23 cellular contexts compared by ENCODE assay signal in the genomic region with DNA sequence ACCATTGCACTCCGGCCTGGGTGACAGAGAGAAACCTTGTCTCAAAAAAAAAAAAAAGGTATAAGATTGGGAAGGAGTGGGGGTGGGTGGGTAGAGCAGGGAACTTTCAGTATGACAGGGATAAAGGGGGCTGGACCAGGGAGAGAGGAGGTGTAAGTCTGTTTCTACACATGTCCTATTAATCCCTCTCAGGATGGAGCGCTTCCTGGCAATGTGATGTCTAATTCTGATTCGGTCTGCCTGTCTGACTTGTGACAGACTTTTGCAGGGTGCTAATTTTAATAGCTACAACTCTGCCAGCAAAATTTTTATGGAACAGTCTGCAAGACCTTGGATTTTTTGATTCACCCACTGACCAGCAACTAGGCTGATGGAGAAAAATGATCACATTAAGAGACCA. TPM values are rescaled to one million over a fixed set of nuclear protein-coding genes. Genes with fewer than 3 reads are reported as not detected.
DNase-seq lines count a peak whose midpoint lies in the region; ATAC-seq and TF ChIP-seq lines count a peak whose summit lies in the region.
"Had no signal": no experiment of that assay in that cellular context is flagged by ENCODE, and none has a peak within 500 bp of the region (broad histone marks: within the 10 kb centered on the region; RNA-seq: fewer than 3 reads in every experiment).

No MANE protein-coding gene starts in this region.

- no peaks in the 10 kb centered on the region for H3K9me2 ChIP-seq in OCI-LY7 (ENCODE audit: insufficient read depth, low read length)

- BruUV-seq in OCI-LY7 (replicated peaks; lab: Mats Ljungman, UMichigan) = no TSS peak

- peaks cover 91% of the 10 kb centered on the region for H3K79me2 ChIP-seq in OCI-LY7 (ENCODE audit: insufficient read depth, low read depth, low read length)

- TF ChIP-seq CTCF in CD4-positive, alpha-beta T cell (IDR thresholded peaks at IDR 0.05) = no peak
- TF ChIP-seq CTCF in OCI-LY7 (conservative IDR thresholded peaks at IDR 0.05; ENCODE audit: low read length) = no peak

- H3K36me3 Mint-ChIP-seq in CD4-positive, alpha-beta T cell (ENCODE audit: low read depth) = peaks cover 4% of the 10 kb centered on the region

- H3K4me3 ChIP-seq in OCI-LY7 (ENCODE audit: low read depth, low read length, poor library complexity, severe bottlenecking) (peak overlapping the region; percentile 49), iPS-20b (ENCODE audit: low read length) (no peak overlapping the region)
- H3K4me3 ChIP-seq: ascending aorta, coronary artery, gastroesophageal sphincter, GM23248, lung, MG63, right atrium auricular region, tibial artery had no signal

- POLR2A ChIA-PET in CD4-positive, alpha-beta T cell (lab: Charles Lee) = interaction anchor here (3.5 to 3.8 kb wide), 2 partner anchors 7 to 63 kb away, joined by 14 to 29 read pairs; partner anchors contain the start of gene GRB2
- POLR2A ChIA-PET in OCI-LY7 (lab: Charles Lee) = interaction anchor here (0.6 to 16.4 kb wide), 10 partner anchors 6 to 65 kb away, joined by 4 to 393 read pairs (median 18); partner anchors contain the start of genes GRB2 and SLC25A19

- peaks cover 88% of the 10 kb centered on the region for H3K4me1 Mint-ChIP-seq in CD4-positive, alpha-beta T cell (ENCODE audit: low read depth)

- H3K36me3 ChIP-seq in OCI-LY7 (ENCODE audit: insufficient read depth, low read length) (peaks cover 36% of the 10 kb centered on the region), iPS-20b (ENCODE audit: insufficient read depth, low read depth, low read length) (no peaks in the 10 kb centered on the region)
- H3K36me3 ChIP-seq: ascending aorta, gastroesophageal sphincter, MG63, right atrium auricular region, tibial artery had no signal

- no peak for ATAC-seq in CD4-positive, alpha-beta T cell (ENCODE audit: poor library complexity)
- ATAC-seq in HG02884 (IDR thresholded peaks at IDR 0.05; ENCODE audit: unreplicated experiment) = no peak
- ATAC-seq: gastroesophageal sphincter, Panc1 had no signal

- peak overlapping the region; percentile 84 for H3K4me2 ChIP-seq in OCI-LY7 (ENCODE audit: low read length)

- H3K4me1 ChIP-seq in OCI-LY7 (ENCODE audit: insufficient read depth, low read length, poor library complexity, severe bottlenecking) (peaks cover 83% of the 10 kb centered on the region), iPS-20b (ENCODE audit: insufficient read depth, low read length) (peaks cover 48% of the 10 kb centered on the region)

- H3K9ac ChIP-seq in iPS-20b (ENCODE audit: low read depth, low read length) = peak overlapping the region; percentile 46; the same call in 1 of the 2 replicates
- H3K9ac ChIP-seq: GM23248 had no signal

- H3K4me3 Mint-ChIP-seq in CD4-positive, alpha-beta T cell = peak overlapping the region; percentile 86

- peaks cover 3% of the 10 kb centered on the region; the same call in 1 of the 2 replicates for H4K20me1 ChIP-seq in OCI-LY7 (ENCODE audit: insufficient read depth, low read length)

- H3K9me3 Mint-ChIP-seq in CD4-positive, alpha-beta T cell = no peaks in the 10 kb centered on the region

- no peak overlapping the region for H3K27ac ChIP-seq in CD4-positive, alpha-beta T cell (ENCODE audit: low read depth, low read length)
- H3K27ac ChIP-seq in OCI-LY7 (ENCODE audit: low read depth, low read length, poor library complexity, severe bottlenecking) (peak overlapping the region; percentile 94), iPS-20b (ENCODE audit: low read length) (no peak overlapping the region)
- H3K27ac ChIP-seq: 22Rv1, ascending aorta, coronary artery, epithelial cell of prostate, gastroesophageal sphincter, GM23248, tibial artery had no signal

- peak; percentile 26 for DNase-seq in DMS 273 (lab: John Stamatoyannopoulos, UW; ENCODE audit: unreplicated experiment)
- no peak for DNase-seq in DMS 273 treated with DMSO at 0.1 percent for 48 hours (lab: John Stamatoyannopoulos, UW)
- DNase-seq in CD4-positive, alpha-beta T cell = no peak
- DNase-seq in OCI-LY7 (ENCODE audit: low spot score) = peak; percentile 53
- no peak for DNase-seq in AML-193 (lab: John Stamatoyannopoulos, UW)
- no peak for DNase-seq in NCI-H1105 treated with DMSO at 0.1 percent for 48 hours (lab: John Stamatoyannopoulos, UW)
- DNase-seq: activated CD4-positive, CD25-positive, alpha-beta regulatory T cell treated with anti-CD3 and anti-CD28 coated beads, Interleukin-2, amount 50 U/mL, for 72 hours; activated T-cell treated with anti-CD3 and anti-CD28 coated beads, Interleukin-2, amount 50 U/mL, for 48 hours; GM23248; MG63; NCI-H187 treated with DMSO at 0.1 percent for 48 hours; NCI-H526 treated with DMSO at 0.1 percent for 48 hours; tibial artery had no signal

- intact Hi-C loops in CD4-positive, alpha-beta T cell (cut with DNase I, micrococcal nuclease) = loop anchor here in 1 of 2 experiments (5.0 kb wide), 1 partner anchor 59 kb away; no protein-coding TSS in a partner anchor
- intact Hi-C loops in OCI-LY7 (cut with micrococcal nuclease; ENCODE audit: unreplicated experiment) = no loop called here

- H3K9me3 ChIP-seq in CD4-positive, alpha-beta T cell (ENCODE audit: control insufficient read depth, low read length) = no peaks in the 10 kb centered on the region
- H3K9me3 ChIP-seq in OCI-LY7 (ENCODE audit: low read length) (no peaks in the 10 kb centered on the region), iPS-20b (ENCODE audit: insufficient read depth, low read depth, low read length) (no peaks in the 10 kb centered on the region)
- H3K9me3 ChIP-seq: ascending aorta, gastroesophageal sphincter, MG63, right atrium auricular region, tibial artery had no signal

- CTCF ChIA-PET in CD4-positive, alpha-beta T cell (lab: Charles Lee) = no interaction called here
- CTCF ChIA-PET in OCI-LY7 (lab: Charles Lee; ENCODE audit: unreplicated experiment) = no interaction called here

- H3K27ac Mint-ChIP-seq in CD4-positive, alpha-beta T cell = peak overlapping the region; percentile 85

- H2AFZ ChIP-seq in OCI-LY7 (ENCODE audit: low read length) = no peak overlapping the region
- H2AFZ ChIP-seq: GM23248 had no signal

- no peaks in the 10 kb centered on the region for H3K27me3 Mint-ChIP-seq in CD4-positive, alpha-beta T cell

- H3K27me3 ChIP-seq in CD4-positive, alpha-beta T cell (ENCODE audit: control insufficient read depth, insufficient read depth, low read length) = no peaks in the 10 kb centered on the region
- H3K27me3 ChIP-seq in iPS-20b (ENCODE audit: insufficient read depth, low read length) = no peaks in the 10 kb centered on the region
- H3K27me3 ChIP-seq: ascending aorta, gastroesophageal sphincter, MG63, right atrium auricular region, tibial artery had no signal

RNA-seq across cellular contexts. Expression of gene SLC25A19, which starts 53.8 kb away (rescaled TPM):
- total RNA-seq in CD4-positive, alpha-beta T cell = 10 to 100 TPM; 11.1 to 12.0 TPM
- 113 TPM in 2 replicates for total RNA-seq in OCI-LY7 (2014; rRNA removed; shearing (Covaris generic))
- 118 and 144 TPM in 2 replicates for total RNA-seq in OCI-LY7 (2022)

Comparison
In these comparisons a context has a peak if more than half of its experiments do, and no peak if none do; other contexts are left out.
1. DNase-seq: peak in DMS 273 (single experiment) and OCI-LY7 (single experiment); none in DMS 273 treated with DMSO at 0.1 percent for 48 hours (single experiment), CD4-positive, alpha-beta T cell (0 of 10), AML-193 (0 of 2) and NCI-H1105 treated with DMSO at 0.1 percent for 48 hours (single experiment).
2. RNA of gene SLC25A19, which starts 53.8 kb away (total RNA-seq): 113 to 144 TPM in OCI-LY7; 11.1 to 12.0 TPM in CD4-positive, alpha-beta T cell; every median in the first group is over 4 times any median in the second.